ENCODE assay signal across 11 cellular contexts in genomic region chr17:68440526-68440925, GRCh38. TPM values are rescaled to one million over a fixed set of nuclear protein-coding genes. Genes with fewer than 3 reads are reported as not detected.
DNase-seq lines count a peak whose midpoint lies in the region; ATAC-seq and TF ChIP-seq lines count a peak whose summit lies in the region.
"Had no signal": no experiment of that assay in that cellular context is flagged by ENCODE, and none has a peak within 500 bp of the region (broad histone marks: within the 10 kb centered on the region; RNA-seq: fewer than 3 reads in every experiment).

No MANE protein-coding gene starts in this region.

- H3K27ac Mint-ChIP-seq in activated T-cell treated with anti-CD3 and anti-CD28 coated beads, Interleukin-2, amount 50 U/mL, for 24 hours, result peak overlapping the region; percentile 35
- peak overlapping the region; percentile 4 for H3K27ac Mint-ChIP-seq in activated naive CD8-positive, alpha-beta T cell treated with anti-CD3 and anti-CD28 coated beads, Interleukin-2, amount 50 U/mL, for 24 hours

- no peak for TF ChIP-seq CTCF in left lung (IDR thresholded peaks at IDR 0.05)
- TF ChIP-seq CTCF in stomach (IDR thresholded peaks at IDR 0.05), result no peak

- H3K36me3 ChIP-seq in left lung, result peaks cover 0 to 45% of the 10 kb centered on the region in 2 donors
- peaks cover 19 to 65% (median 49%) of the 10 kb centered on the region in 4 donors for H3K36me3 ChIP-seq in stomach

- no peak overlapping the region for H3K4me3 Mint-ChIP-seq in activated T-cell treated with anti-CD3 and anti-CD28 coated beads, Interleukin-2, amount 50 U/mL, for 24 hours
- H3K4me3 Mint-ChIP-seq in activated T-cell treated with anti-CD3 and anti-CD28 coated beads, Interleukin-2, amount 50 U/mL, for 4 hours, result no peak overlapping the region
- no peak overlapping the region for H3K4me3 Mint-ChIP-seq in activated naive CD8-positive, alpha-beta T cell treated with anti-CD3 and anti-CD28 coated beads, Interleukin-2, amount 50 U/mL, for 24 hours
- H3K4me3 Mint-ChIP-seq: activated naive CD4-positive, alpha-beta T cell treated with anti-CD3 and anti-CD28 coated beads, Interleukin-2, amount 10 ng/mL, durations not matched to agents 7 days and 5 days had no signal

- H3K4me1 Mint-ChIP-seq in activated T-cell treated with anti-CD3 and anti-CD28 coated beads, Interleukin-2, amount 50 U/mL, for 24 hours (ENCODE audit: low read depth), result peaks cover 44% of the 10 kb centered on the region
- peaks cover 53% of the 10 kb centered on the region for H3K4me1 Mint-ChIP-seq in activated T-cell treated with anti-CD3 and anti-CD28 coated beads, Interleukin-2, amount 50 U/mL, for 4 hours (ENCODE audit: low read depth)
- peaks cover 53% of the 10 kb centered on the region for H3K4me1 Mint-ChIP-seq in activated naive CD8-positive, alpha-beta T cell treated with anti-CD3 and anti-CD28 coated beads, Interleukin-2, amount 50 U/mL, for 24 hours

- H3K9me3 ChIP-seq in left lung (no peaks in the 10 kb centered on the region), stomach (no peaks in the 10 kb centered on the region)
- H3K9me3 ChIP-seq: testis had no signal

- intact Hi-C loops in left lung (cut with DNase I), result no loop called here
- intact Hi-C loops in stomach (cut with DNase I; ENCODE audit: low total_unique reads), result no loop called here

- no peaks in the 10 kb centered on the region for H3K27me3 ChIP-seq in left lung
- no peaks in the 10 kb centered on the region for H3K27me3 ChIP-seq in stomach
- H3K27me3 ChIP-seq: testis had no signal

- no peaks in the 10 kb centered on the region for H3K9me3 Mint-ChIP-seq in activated T-cell treated with anti-CD3 and anti-CD28 coated beads, Interleukin-2, amount 50 U/mL, for 24 hours
- no peaks in the 10 kb centered on the region for H3K9me3 Mint-ChIP-seq in activated T-cell treated with anti-CD3 and anti-CD28 coated beads, Interleukin-2, amount 50 U/mL, for 4 hours
- no peaks in the 10 kb centered on the region for H3K9me3 Mint-ChIP-seq in activated naive CD8-positive, alpha-beta T cell treated with anti-CD3 and anti-CD28 coated beads, Interleukin-2, amount 50 U/mL, for 24 hours
- H3K9me3 Mint-ChIP-seq: activated naive CD4-positive, alpha-beta T cell treated with anti-CD3 and anti-CD28 coated beads, Interleukin-2, amount 10 ng/mL, durations not matched to agents 7 days and 5 days had no signal

- peaks cover 2% of the 10 kb centered on the region for H3K36me3 Mint-ChIP-seq in activated T-cell treated with anti-CD3 and anti-CD28 coated beads, Interleukin-2, amount 50 U/mL, for 24 hours (ENCODE audit: low read depth)
- H3K36me3 Mint-ChIP-seq in activated T-cell treated with anti-CD3 and anti-CD28 coated beads, Interleukin-2, amount 50 U/mL, for 4 hours (ENCODE audit: insufficient read depth), result peaks cover 3% of the 10 kb centered on the region
- H3K36me3 Mint-ChIP-seq in activated naive CD8-positive, alpha-beta T cell treated with anti-CD3 and anti-CD28 coated beads, Interleukin-2, amount 50 U/mL, for 24 hours (ENCODE audit: low read depth), result peaks cover 2% of the 10 kb centered on the region

- H3K27ac ChIP-seq in left lung (peak overlapping the region; percentile 61 to 91), stomach (peak overlapping the region in 3 of 5 donors; percentile 33 to 79 (median 44))

- no peaks in the 10 kb centered on the region for H3K27me3 Mint-ChIP-seq in activated T-cell treated with anti-CD3 and anti-CD28 coated beads, Interleukin-2, amount 50 U/mL, for 24 hours
- no peaks in the 10 kb centered on the region for H3K27me3 Mint-ChIP-seq in activated T-cell treated with anti-CD3 and anti-CD28 coated beads, Interleukin-2, amount 50 U/mL, for 4 hours (ENCODE audit: low read depth)
- no peaks in the 10 kb centered on the region for H3K27me3 Mint-ChIP-seq in activated naive CD8-positive, alpha-beta T cell treated with anti-CD3 and anti-CD28 coated beads, Interleukin-2, amount 50 U/mL, for 24 hours
- H3K27me3 Mint-ChIP-seq: activated naive CD4-positive, alpha-beta T cell treated with anti-CD3 and anti-CD28 coated beads, Interleukin-2, amount 10 ng/mL, durations not matched to agents 7 days and 5 days had no signal

- ATAC-seq in activated T-cell treated with anti-CD3 and anti-CD28 coated beads, Interleukin-2, amount 50 U/mL, for 4 hours, result no peak
- no peak for ATAC-seq in activated naive CD8-positive, alpha-beta T cell treated with anti-CD3 and anti-CD28 coated beads, Interleukin-2, amount 50 U/mL, for 24 hours
- no peak for ATAC-seq in left lung

- no peak overlapping the region for H3K4me3 ChIP-seq in left lung
- no peak overlapping the region for H3K4me3 ChIP-seq in stomach
- H3K4me3 ChIP-seq: testis had no signal

- H3K4me1 ChIP-seq in left lung (peaks cover 12 to 74% of the 10 kb centered on the region in 2 donors), stomach (peaks cover 22 to 83% (median 50%) of the 10 kb centered on the region in 4 donors)

- no peak for TF ChIP-seq EP300 in stomach (IDR thresholded peaks at IDR 0.05)

- 86 to 91% (median 88%) methylated on average over 2 of the region's 2 CpGs for WGBS in stomach, 5 donors

- DNase-seq in activated T-cell treated with anti-CD3 and anti-CD28 coated beads, Interleukin-2, amount 50 U/mL, for 24 hours, result no peak
- no peak for DNase-seq in activated T-cell treated with anti-CD3 and anti-CD28 coated beads, Interleukin-2, amount 50 U/mL, for 4 hours
- no peak for DNase-seq in activated naive CD8-positive, alpha-beta T cell treated with anti-CD3 and anti-CD28 coated beads, Interleukin-2, amount 50 U/mL, for 24 hours
- DNase-seq in left lung (no peak), stomach (no peak), kidney tubule cell (ENCODE audit: low spot score) (no peak), cortex of kidney (lab: John Stamatoyannopoulos, UW) (no peak)
- no peak for DNase-seq in activated CD4-positive, CD25-positive, alpha-beta regulatory T cell (lab: John Stamatoyannopoulos, UW)
- DNase-seq: activated naive CD4-positive, alpha-beta T cell treated with anti-CD3 and anti-CD28 coated beads, Interleukin-2, amount 10 ng/mL, durations not matched to agents 7 days and 5 days; NCI-H446; testis had no signal

- TF ChIP-seq POLR2A in stomach (IDR thresholded peaks at IDR 0.05), result no peak

RNA-seq across cellular contexts. Expression of gene WIPI1, which starts 16.8 kb away (rescaled TPM):
- 1 to 10 TPM; 2.9 to 6.4 (median 3.9) TPM for total RNA-seq in activated T-cell treated with anti-CD3 and anti-CD28 coated beads, Interleukin-2, amount 50 U/mL, for 4 hours
- total RNA-seq in left lung (10 to 100 TPM; 52.5 to 57.1 TPM), stomach (10 to 100 TPM in 4 of 5 donors, 1 to 10 TPM in 1; 8.2 to 99.1 (median 76.3) TPM)
- 10 to 100 TPM; 20.3 to 49.7 (median 35.3) TPM for polyA plus RNA-seq in stomach
